Comparison of ENCODE assay signal across 26 cellular contexts in the genomic region with DNA sequence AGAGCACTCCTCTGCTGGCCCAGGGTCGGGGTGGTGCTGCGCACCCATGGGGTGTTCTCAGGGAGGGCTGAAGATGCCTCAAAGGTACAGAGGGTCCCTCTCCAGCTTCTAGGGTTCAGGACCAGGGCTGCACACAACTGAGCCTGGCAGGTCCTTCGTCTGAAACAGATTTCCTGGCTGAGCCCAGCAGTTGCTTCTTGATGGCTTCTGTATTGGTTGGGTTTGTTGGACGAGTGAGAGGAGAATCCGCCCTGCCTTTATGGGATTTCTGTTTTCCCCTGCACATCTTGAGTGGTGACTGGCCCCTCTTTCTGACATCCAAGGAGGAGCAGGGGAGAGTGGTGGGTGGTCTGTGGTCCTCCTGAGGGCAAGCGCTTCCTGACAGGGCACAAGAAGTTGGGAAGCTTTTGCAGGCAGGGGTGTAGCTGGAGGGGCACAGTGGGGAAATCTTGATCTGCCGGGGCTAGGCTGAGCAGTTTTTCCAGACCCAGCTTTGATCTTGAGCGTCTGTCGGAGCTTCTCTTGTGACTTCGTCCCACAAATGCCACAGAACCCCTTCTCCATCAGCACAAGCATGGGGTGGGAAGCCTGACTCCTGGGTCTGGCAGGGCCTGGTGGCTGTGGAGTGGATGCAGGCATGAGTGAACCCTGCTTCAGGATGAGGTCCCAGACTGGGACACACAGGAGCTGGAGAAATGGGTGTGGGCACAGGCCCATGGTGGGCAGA.
A peak's percentile ranks its signal among the peaks of the same experiment; 100 is the strongest.
DNase-seq lines count a peak whose midpoint lies in the region; ATAC-seq, FAIRE-seq and TF ChIP-seq lines count a peak whose summit lies in the region.
"Had no signal": no experiment of that assay in that cellular context is flagged by ENCODE, and none has a peak within 500 bp of the region (broad histone marks: within the 10 kb centered on the region; RNA-seq: fewer than 3 reads in every experiment).

No MANE protein-coding gene starts in this region.

- no peaks in the 10 kb centered on the region for H3K36me3 Mint-ChIP-seq in osteocyte (ENCODE audit: unreplicated experiment)
- H3K36me3 Mint-ChIP-seq: CD14-positive monocyte had no signal

- no peak overlapping the region for H3K4me3 ChIP-seq in H1 (ENCODE audit: extremely low read depth in 1 of 4, insufficient read depth in 2 of 4, low read depth in 3 of 4, low read length in 4 of 4)
- H3K4me3 ChIP-seq in vagina: no peak overlapping the region
- H3K4me3 ChIP-seq: A549, GM23338, HAP-1 had no signal

- no peak overlapping the region for H4K91ac ChIP-seq in H1 (replicated peaks; ENCODE audit: insufficient read length, low read length)

- H3K9me3 ChIP-seq in H1 (ENCODE audit: insufficient read depth in 2 of 2, low read depth in 1 of 2, low read length in 1 of 2) (no peaks in the 10 kb centered on the region), vagina (no peaks in the 10 kb centered on the region)
- H3K9me3 ChIP-seq: A549, BE2C, HAP-1 had no signal

- H2BK12ac ChIP-seq in H1 (ENCODE audit: low read depth, low read length): no peak overlapping the region

- no peaks in the 10 kb centered on the region for H3K9me3 Mint-ChIP-seq in osteocyte (ENCODE audit: unreplicated experiment)
- H3K9me3 Mint-ChIP-seq: CD4-positive, alpha-beta T cell; GM23338; HFFc6 had no signal

- H2BK120ac ChIP-seq in H1 (replicated peaks; ENCODE audit: low read depth, low read length): no peak overlapping the region

- no peak overlapping the region for H2BK15ac ChIP-seq in H1 (ENCODE audit: low read length)

- no peak overlapping the region for H3K27ac Mint-ChIP-seq in osteocyte (ENCODE audit: unreplicated experiment)
- H3K27ac Mint-ChIP-seq: CD4-positive, alpha-beta T cell; GM23338; HFFc6 had no signal

- H3K18ac ChIP-seq in H1 (ENCODE audit: extremely low read depth, low read length): no peak overlapping the region

- H3K4me1 Mint-ChIP-seq in osteocyte (ENCODE audit: unreplicated experiment): no peaks in the 10 kb centered on the region
- H3K4me1 Mint-ChIP-seq: CD14-positive monocyte had no signal

- H2AK5ac ChIP-seq in H1 (ENCODE audit: low read depth, low read length): no peak overlapping the region

- no peak overlapping the region for H3K14ac ChIP-seq in H1 (ENCODE audit: insufficient read length)

- 89% methylated on average over 9 of the region's 10 CpGs; no CpG with 5 or more reads in 1 of the 2 experiments for WGBS in H1 (ENCODE audit: extremely low coverage in 1 of 2, insufficient coverage in 1 of 2, insufficient read length in 1 of 2, insufficient replicate concordance in 2 of 2, low coverage in 1 of 2, low lambda C conversion rate in 2 of 2, missing lambda C conversion rate in 1 of 2), 2 experiments

- H3K23ac ChIP-seq in H1 (ENCODE audit: insufficient read length): no peak overlapping the region

- no peak for FAIRE-seq in H1 (lab: Jason Lieb, UNC)
- FAIRE-seq: A549, GM12891, GM18507, H54 had no signal

- TF ChIP-seq CTCF in H1 (IDR thresholded peaks at IDR 0.05; ENCODE audit: control extremely low read depth in 1 of 3, insufficient read depth in 1 of 3, low read depth in 1 of 3, low read length in 3 of 3) (no peak), osteocyte (IDR thresholded peaks at IDR 0.05) (no peak), vagina (IDR thresholded peaks at IDR 0.05) (no peak), foreskin keratinocyte (conservative IDR thresholded peaks at IDR 0.05) (no peak)

- H3K79me2 ChIP-seq in H1 (ENCODE audit: control insufficient read depth in 1 of 2, insufficient read depth in 2 of 2, low read length in 2 of 2): no peaks in the 10 kb centered on the region

- H3K27me3 ChIP-seq in H1 (replicated peaks in 1 of 4; ENCODE audit: control insufficient read depth in 3 of 4, extremely low read depth in 1 of 4, insufficient read depth in 3 of 4, low read length in 3 of 4) (no peaks in the 10 kb centered on the region), vagina (no peaks in the 10 kb centered on the region), foreskin keratinocyte (no peaks in the 10 kb centered on the region)
- H3K27me3 ChIP-seq: BE2C had no signal

- no peak overlapping the region for H3K27ac ChIP-seq in H1 (ENCODE audit: low read depth, low read length)
- H3K27ac ChIP-seq in vagina: no peak overlapping the region
- H3K27ac ChIP-seq in foreskin keratinocyte: no peak overlapping the region

- no peak overlapping the region for H2BK20ac ChIP-seq in H1 (ENCODE audit: low read length)

- DNase-seq in activated effector memory CD4-positive, alpha-beta T cell treated with anti-CD3 and anti-CD28 coated beads, Interleukin-2, amount 50 U/mL, for 16 hours: peak; percentile 24
- DNase-seq in activated effector memory CD4-positive, alpha-beta T cell treated with Interleukin-2 at 50 U/mL for 16 hours: no peak
- DNase-seq in H1 (ENCODE audit: low read depth in 1 of 2, low spot score in 2 of 2) (peak in 1 of 2 experiments; percentile 29), osteocyte (ENCODE audit: extremely low spot score, unreplicated experiment) (peak; percentile 76), vagina (ENCODE audit: extremely low spot score in 2 of 2) (peak; percentile 69 to 93), activated T-cell treated with anti-CD3 and anti-CD28 coated beads for 4 hours (no peak), hippocampal formation (lab: John Stamatoyannopoulos, UW) (no peak), foreskin keratinocyte (no peak)
- DNase-seq: 8988T; ACHN; AML-193; BE2C; Calu3; CD4-positive, alpha-beta T cell; COR-L47; DMS53; DMS79 treated with DMSO at 0.1 percent for 48 hours; GF-D8; HFFc6 had no signal

- intact Hi-C loops in vagina (cut with DNase I): no loop called here

- H4K8ac ChIP-seq in H1 (ENCODE audit: extremely low read depth, insufficient read depth, low read length): peak overlapping the region; percentile 60

- H3K36me3 ChIP-seq in H1 (ENCODE audit: control insufficient read depth in 2 of 4, insufficient read depth in 4 of 4, low read length in 3 of 4): no peaks in the 10 kb centered on the region
- no peaks in the 10 kb centered on the region for H3K36me3 ChIP-seq in vagina
- H3K36me3 ChIP-seq: BE2C, HAP-1 had no signal

- H3K56ac ChIP-seq in H1 (replicated peaks; ENCODE audit: insufficient read length, low read depth, low read length): no peak overlapping the region

- TF ChIP-seq POLR2A in H1 (IDR thresholded peaks at IDR 0.05; ENCODE audit: control extremely low read depth in 1 of 2, low read depth in 2 of 2, low read length in 2 of 2) (no peak), vagina (IDR thresholded peaks at IDR 0.05) (no peak)

- TF ChIP-seq RAD21 in H1 (IDR thresholded peaks at IDR 0.05 in 1 of 2, conservative IDR thresholded peaks at IDR 0.05 in 1 of 2; ENCODE audit: low read depth in 2 of 2, low read length in 2 of 2): no peak

- no peak overlapping the region for H2BK5ac ChIP-seq in H1 (ENCODE audit: low read depth, low read length)

- H4K5ac ChIP-seq in H1 (ENCODE audit: insufficient read length, low read depth, low read length): no peak overlapping the region

- H3K79me1 ChIP-seq in H1 (ENCODE audit: low read depth, low read length): no peaks in the 10 kb centered on the region

- H3K4me2 ChIP-seq in H1 (ENCODE audit: insufficient read depth in 1 of 2, low read depth in 2 of 2, low read length in 2 of 2): no peak overlapping the region
- H3K4me2 ChIP-seq: A549, GM23338 had no signal

- peaks cover 0 to 3% (median 0%) of the 10 kb centered on the region in 4 experiments; a peak in 3 of 7 replicates for H3K4me1 ChIP-seq in H1 (replicated peaks in 1 of 4; ENCODE audit: control insufficient read depth in 3 of 4, insufficient read depth in 4 of 4, low read length in 3 of 4)
- H3K4me1 ChIP-seq in vagina: no peaks in the 10 kb centered on the region
- no peaks in the 10 kb centered on the region for H3K4me1 ChIP-seq in foreskin keratinocyte
- H3K4me1 ChIP-seq: A549, HAP-1 had no signal

- ATAC-seq in foreskin keratinocyte: no peak
- ATAC-seq: A549, GM23338 had no signal

- H3K23me2 ChIP-seq in H1 (ENCODE audit: low read depth, low read length): no peaks in the 10 kb centered on the region; the same call in none of the 2 replicates

- peaks cover 3 to 4% of the 10 kb centered on the region in 2 experiments for H4K20me1 ChIP-seq in H1 (replicated peaks in 1 of 2; ENCODE audit: control insufficient read depth in 1 of 2, insufficient read depth in 2 of 2, low read length in 2 of 2)

- H3K4ac ChIP-seq in H1 (replicated peaks; ENCODE audit: insufficient read length, low read depth, low read length): no peak overlapping the region

- no peak for TF ChIP-seq EP300 in H1 (IDR thresholded peaks at IDR 0.05; ENCODE audit: borderline replicate concordance in 1 of 2, low read depth in 2 of 2, low read length in 2 of 2)

- CTCF ChIA-PET in H1 (lab: Charles Lee; ENCODE audit: partially characterized antibody): interaction anchor here (0.7 kb wide), 2 partner anchors 12 to 14 kb away, joined by 3 to 4 read pairs; no protein-coding TSS in a partner anchor

- no peaks in the 10 kb centered on the region for H3K27me3 Mint-ChIP-seq in osteocyte (ENCODE audit: unreplicated experiment)
- H3K27me3 Mint-ChIP-seq: CD4-positive, alpha-beta T cell had no signal

- H2AFZ ChIP-seq in H1 (ENCODE audit: low read length): no peak overlapping the region
- H2AFZ ChIP-seq: GM23338 had no signal

- POLR2A ChIA-PET in H1 (lab: Charles Lee; ENCODE audit: partially characterized antibody): no interaction called here

- no peak overlapping the region for H3K9ac ChIP-seq in H1 (replicated peaks in 1 of 4; ENCODE audit: extremely low read depth in 1 of 4, low read depth in 3 of 4, low read length in 3 of 4)

- H3K4me3 Mint-ChIP-seq in osteocyte (ENCODE audit: unreplicated experiment): no peak overlapping the region
- H3K4me3 Mint-ChIP-seq: CD14-positive monocyte; CD4-positive, alpha-beta T cell; GM23338; HFFc6 had no signal

TF ChIP-seq in H1, 55 proteins besides CTCF, POLR2A, EP300 and RAD21:
- TF ChIP-seq HDAC2 (IDR thresholded peaks at IDR 0.05; ENCODE audit: borderline replicate concordance in 1 of 2, low read depth in 2 of 2, low read length in 2 of 2) (no peak), BRCA1 (IDR thresholded peaks at IDR 0.05; ENCODE audit: low read depth, low read length) (no peak), KDM4A (IDR thresholded peaks at IDR 0.05; ENCODE audit: low read depth, low read length, severe bottlenecking) (no peak), RBBP5 (IDR thresholded peaks at IDR 0.05; ENCODE audit: borderline replicate concordance, low read depth, low read length) (no peak), JUN (IDR thresholded peaks at IDR 0.05; ENCODE audit: low read depth, low read length) (no peak), CBX8 (IDR thresholded peaks at IDR 0.05; ENCODE audit: borderline replicate concordance, low read depth, low read length) (no peak), KDM5A (IDR thresholded peaks at IDR 0.05; ENCODE audit: low read length) (no peak), GABPA (IDR thresholded peaks at IDR 0.05; ENCODE audit: borderline replicate concordance, insufficient read depth, low read length) (no peak)
- TF ChIP-seq, protein P1, sequence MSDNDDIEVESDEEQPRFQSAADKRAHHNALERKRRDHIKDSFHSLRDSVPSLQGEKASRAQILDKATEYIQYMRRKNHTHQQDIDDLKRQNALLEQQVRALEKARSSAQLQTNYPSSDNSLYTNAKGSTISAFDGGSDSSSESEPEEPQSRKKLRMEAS (IDR thresholded peaks at IDR 0.05): no peak

Comparison
In these comparisons a context has a peak if more than half of its experiments do, and no peak if none do; other contexts are left out.
1. DNase-seq: peak in activated effector memory CD4-positive, alpha-beta T cell treated with anti-CD3 and anti-CD28 coated beads, Interleukin-2, amount 50 U/mL, for 16 hours (single experiment), osteocyte (single experiment) and vagina (2 of 2); none in activated effector memory CD4-positive, alpha-beta T cell treated with Interleukin-2 at 50 U/mL for 16 hours (single experiment), activated T-cell treated with anti-CD3 and anti-CD28 coated beads for 4 hours (single experiment), hippocampal formation (0 of 2) and foreskin keratinocyte (0 of 2).